10 cellular contexts compared by ENCODE assay signal in genomic region chr2:9941196-9941995, GRCh38. TPM values are rescaled to one million over a fixed set of nuclear protein-coding genes. Genes with fewer than 3 reads are reported as not detected.
DNase-seq lines count a peak whose midpoint lies in the region; ATAC-seq and TF ChIP-seq lines count a peak whose summit lies in the region.
"Had no signal": no experiment of that assay in that cellular context is flagged by ENCODE, and none has a peak within 500 bp of the region (broad histone marks: within the 10 kb centered on the region; RNA-seq: fewer than 3 reads in every experiment).

No MANE protein-coding gene starts in this region.

- no peaks in the 10 kb centered on the region for H3K9me3 Mint-ChIP-seq in WTC11

- POLR2A ChIA-PET in WTC11 (lab: Charles Lee), result no interaction called here

- H3F3A ChIP-seq in smooth muscle cell (ENCODE audit: low read depth), result no peaks in the 10 kb centered on the region

- peaks cover 27% of the 10 kb centered on the region for H3K4me1 Mint-ChIP-seq in WTC11

- H3K4me2 ChIP-seq in smooth muscle cell, result peak overlapping the region; percentile 58

- H3K27me3 ChIP-seq in smooth muscle cell (ENCODE audit: low read depth), result no peaks in the 10 kb centered on the region

- WGBS in smooth muscle cell (ENCODE audit: low lambda C conversion rate), result 55% methylated on average over 13 of the region's 13 CpGs

- no peaks in the 10 kb centered on the region for H3K79me2 ChIP-seq in smooth muscle cell (ENCODE audit: low read depth)

- H2AFZ ChIP-seq in smooth muscle cell (ENCODE audit: low read depth), result peak overlapping the region; percentile 51

- peaks cover 9% of the 10 kb centered on the region for H3K4me1 ChIP-seq in smooth muscle cell (ENCODE audit: low read depth)

- no peaks in the 10 kb centered on the region for H3K36me3 Mint-ChIP-seq in WTC11

- peak; percentile 70 for ATAC-seq in WTC11
- ATAC-seq in HG02571 (IDR thresholded peaks at IDR 0.05; ENCODE audit: unreplicated experiment), result no peak
- ATAC-seq: Right ventricle myocardium inferior had no signal

- H3K27ac Mint-ChIP-seq in WTC11, result no peak overlapping the region

- no peaks in the 10 kb centered on the region for H3K36me3 ChIP-seq in smooth muscle cell (ENCODE audit: low read depth)

- H3K4me3 Mint-ChIP-seq in WTC11, result no peak overlapping the region

- H3K4me3 ChIP-seq in foreskin fibroblast (ENCODE audit: low read depth in 1 of 2, low read length in 2 of 2) (no peak overlapping the region), smooth muscle cell (no peak overlapping the region), coronary artery (no peak overlapping the region)

- H4K20me1 ChIP-seq in smooth muscle cell (ENCODE audit: low read depth), result no peaks in the 10 kb centered on the region

- H3K9ac ChIP-seq in smooth muscle cell (ENCODE audit: low read depth), result peak overlapping the region; percentile 53

- TF ChIP-seq CTCF in WTC11 (IDR thresholded peaks at IDR 0.05) (no peak), foreskin fibroblast (IDR thresholded peaks at IDR 0.05; ENCODE audit: low read depth, low read length) (no peak), smooth muscle cell (IDR thresholded peaks at IDR 0.05; ENCODE audit: borderline replicate concordance, insufficient read depth, poor library complexity, severe bottlenecking) (no peak), coronary artery (IDR thresholded peaks at IDR 0.05) (no peak)

- peak; percentile 25 for DNase-seq in HPDE6-E6E7 (ENCODE audit: extremely low spot score)
- peak; percentile 27 for DNase-seq in WTC11 (ENCODE audit: low spot score)
- peak; percentile 60 to 81 for DNase-seq in foreskin fibroblast
- no peak for DNase-seq in smooth muscle cell (lab: John Stamatoyannopoulos, UW; ENCODE audit: unreplicated experiment)
- DNase-seq in NCI-H2107 (lab: John Stamatoyannopoulos, UW), result no peak
- no peak for DNase-seq in coronary artery (ENCODE audit: low spot score)
- DNase-seq: NCI-H2081; stimulated activated CD4-positive, alpha-beta T cell treated with anti-CD3 and anti-CD28 coated beads, Interleukin-2, amount 100 ng/mL, for 48 hours had no signal

- CTCF ChIA-PET in WTC11 (lab: Charles Lee), result interaction anchor here (0.6 to 1.8 kb wide), 9 partner anchors 9 to 163 kb away, joined by 3 to 13 read pairs (median 4); no protein-coding TSS in a partner anchor

- peaks cover 7% of the 10 kb centered on the region for H3K27me3 Mint-ChIP-seq in WTC11 (ENCODE audit: low read depth)

- no peaks in the 10 kb centered on the region for H3K9me3 ChIP-seq in smooth muscle cell (replicated peaks; ENCODE audit: low read depth)

- H3K27ac ChIP-seq in smooth muscle cell (ENCODE audit: low read depth) (peak overlapping the region; percentile 87), coronary artery (no peak overlapping the region)

TF ChIP-seq in WTC11, 78 proteins besides CTCF, POLR2A, EP300 and RAD21:
- TF ChIP-seq PRRX2 (CRISPR knock-in tag; IDR thresholded peaks at IDR 0.05) (no peak), GTF2I (CRISPR knock-in tag; conservative IDR thresholded peaks at IDR 0.05) (no peak), CBFB (CRISPR knock-in tag; IDR thresholded peaks at IDR 0.05; ENCODE audit: low read depth) (no peak), SP1 (CRISPR knock-in tag; conservative IDR thresholded peaks at IDR 0.05) (no peak), ZNF219 (CRISPR knock-in tag; IDR thresholded peaks at IDR 0.05; ENCODE audit: borderline replicate concordance) (no peak), IRF1 (CRISPR knock-in tag; IDR thresholded peaks at IDR 0.05) (no peak), JAZF1 (CRISPR knock-in tag; IDR thresholded peaks at IDR 0.05) (no peak), ZNF138 (CRISPR knock-in tag; conservative IDR thresholded peaks at IDR 0.05) (no peak), ZNF416 (CRISPR knock-in tag; IDR thresholded peaks at IDR 0.05) (no peak), NR1H2 (CRISPR knock-in tag; IDR thresholded peaks at IDR 0.05) (no peak), ZNF281 (CRISPR knock-in tag; IDR thresholded peaks at IDR 0.05) (no peak)

RNA-seq across cellular contexts. Expression of gene GRHL1, which starts 10.1 kb away (rescaled TPM):
- total RNA-seq in WTC11 (2021) (2.7 to 5.0 TPM (median 4.7 TPM) in 3 replicates), smooth muscle cell (21.4 and 26.8 TPM in 2 replicates)
- 2.0 and 7.9 TPM in 2 replicates for polyA plus RNA-seq in smooth muscle cell

Comparison
In these comparisons a context has a peak if more than half of its experiments do, and no peak if none do; other contexts are left out.
1. DNase-seq: peak in HPDE6-E6E7 (single experiment), WTC11 (single experiment) and foreskin fibroblast (2 of 2); none in smooth muscle cell (single experiment), NCI-H2107 (single experiment) and coronary artery (single experiment).